Comparison of ENCODE assay signal across 1 cellular context in the genomic region with DNA sequence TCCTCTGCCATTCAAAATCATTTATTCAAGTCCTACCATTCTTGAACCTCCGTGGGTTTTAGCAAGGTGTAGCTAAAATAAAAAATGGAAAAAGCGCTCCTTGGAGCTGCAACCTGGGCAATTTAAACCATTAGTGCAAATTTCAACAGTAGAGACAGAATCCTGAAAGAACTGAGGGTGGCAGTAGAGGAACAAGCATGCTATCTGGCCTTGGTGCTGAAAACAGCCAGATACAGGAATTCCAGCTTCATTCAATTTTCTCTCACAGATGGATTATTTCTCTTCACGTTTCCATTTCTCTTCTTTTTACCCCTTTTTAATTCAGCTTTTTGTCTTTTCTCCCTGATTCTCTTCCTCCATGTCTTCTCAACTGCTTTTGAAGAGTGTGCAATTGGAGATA.
TF ChIP-seq lines count a peak whose summit lies in the region.

No MANE protein-coding gene starts in this region.

TF ChIP-seq in IMR-90, 13 proteins besides CTCF, POLR2A, EP300 and RAD21 (continued from another document):
- no peak for TF ChIP-seq SMC3 (IDR thresholded peaks at IDR 0.05; ENCODE audit: low read depth, low read length)
- no peak for TF ChIP-seq FOS (IDR thresholded peaks at IDR 0.05; ENCODE audit: low read depth, low read length)
